In genomic region chr2:171081649-171082111, GRCh38 we compare ENCODE assay signal across 1 cellular context.
TF ChIP-seq lines count a peak whose summit lies in the region.

No MANE protein-coding gene starts in this region.

TF ChIP-seq in WTC11, 78 proteins besides CTCF, POLR2A, EP300 and RAD21:
- TF ChIP-seq ZNF425 (CRISPR knock-in tag; conservative IDR thresholded peaks at IDR 0.05) (no peak), SOX15 (CRISPR knock-in tag; IDR thresholded peaks at IDR 0.05) (no peak), FOXJ3 (CRISPR knock-in tag; IDR thresholded peaks at IDR 0.05; ENCODE audit: borderline replicate concordance) (no peak), JAZF1 (CRISPR knock-in tag; IDR thresholded peaks at IDR 0.05) (no peak), USF2 (CRISPR knock-in tag; IDR thresholded peaks at IDR 0.05) (no peak), ZNF232 (CRISPR knock-in tag; IDR thresholded peaks at IDR 0.05) (no peak), GRHL2 (CRISPR knock-in tag; IDR thresholded peaks at IDR 0.05; ENCODE audit: insufficient replicate concordance, severe bottlenecking) (no peak), GABPB1 (CRISPR knock-in tag; IDR thresholded peaks at IDR 0.05) (no peak), TP53 (CRISPR knock-in tag; IDR thresholded peaks at IDR 0.05) (no peak)
